21 cellular contexts compared by ENCODE assay signal in genomic region chr2:10271946-10272345, GRCh38. TPM values are rescaled to one million over a fixed set of nuclear protein-coding genes. Genes with fewer than 3 reads are reported as not detected.
A peak's percentile ranks its signal among the peaks of the same experiment; 100 is the strongest.
DNase-seq lines count a peak whose midpoint lies in the region; ATAC-seq and TF ChIP-seq lines count a peak whose summit lies in the region.
"Had no signal": no experiment of that assay in that cellular context is flagged by ENCODE, and none has a peak within 500 bp of the region (broad histone marks: within the 10 kb centered on the region; RNA-seq: fewer than 3 reads in every experiment).

No MANE protein-coding gene starts in this region.

- TF ChIP-seq CTCF in WTC11 (IDR thresholded peaks at IDR 0.05) (no peak), testis (IDR thresholded peaks at IDR 0.05) (no peak), uterus (IDR thresholded peaks at IDR 0.05) (no peak)

- H3K4me1 ChIP-seq in testis (no peaks in the 10 kb centered on the region), uterus (no peaks in the 10 kb centered on the region)
- H3K4me1 ChIP-seq: psoas muscle, thyroid gland had no signal

- 68 to 73% methylated on average over 6 of the region's 6 CpGs for WGBS in testis, 2 donors

- H3K9me3 Mint-ChIP-seq in WTC11 = no peaks in the 10 kb centered on the region
- H3K9me3 Mint-ChIP-seq: GM23338 had no signal

- TF ChIP-seq POLR2A in testis (IDR thresholded peaks at IDR 0.05) = no peak
- no peak for TF ChIP-seq POLR2A in uterus (IDR thresholded peaks at IDR 0.05)

- no peaks in the 10 kb centered on the region for H3K4me1 Mint-ChIP-seq in WTC11

- H3K27ac Mint-ChIP-seq in WTC11 = no peak overlapping the region
- H3K27ac Mint-ChIP-seq: GM23338 had no signal

- H3K4me3 Mint-ChIP-seq in WTC11 = no peak overlapping the region
- H3K4me3 Mint-ChIP-seq: GM23338 had no signal

- H3K27ac ChIP-seq in testis = no peak overlapping the region
- no peak overlapping the region for H3K27ac ChIP-seq in uterus
- H3K27ac ChIP-seq: cardiac muscle cell, dorsolateral prefrontal cortex, psoas muscle, thyroid gland had no signal

- H3K27me3 ChIP-seq in testis (no peaks in the 10 kb centered on the region), uterus (no peaks in the 10 kb centered on the region)
- H3K27me3 ChIP-seq: cardiac muscle cell, dorsolateral prefrontal cortex, thyroid gland had no signal

- H3K4me3 ChIP-seq in testis = no peak overlapping the region
- H3K4me3 ChIP-seq in uterus = no peak overlapping the region
- H3K4me3 ChIP-seq: cardiac muscle cell, dorsolateral prefrontal cortex, GM23338, mucosa of descending colon, psoas muscle, thyroid gland had no signal

- no peaks in the 10 kb centered on the region for H3K27me3 Mint-ChIP-seq in WTC11 (ENCODE audit: low read depth)

- ATAC-seq in WTC11 (no peak), left lobe of liver (no peak), GM21515 (IDR thresholded peaks at IDR 0.05; ENCODE audit: unreplicated experiment) (no peak)
- ATAC-seq: GM23338, mucosa of descending colon, psoas muscle had no signal

- H3K36me3 ChIP-seq in testis (ENCODE audit: low read depth, missing control alignments) (no peaks in the 10 kb centered on the region), uterus (no peaks in the 10 kb centered on the region)
- H3K36me3 ChIP-seq: cardiac muscle cell, thyroid gland had no signal

- DNase-seq in activated CD8-positive, alpha-beta memory T cell treated with anti-CD3 and anti-CD28 coated beads for 24 hours = peak; percentile 35
- DNase-seq in activated CD8-positive, alpha-beta memory T cell treated with anti-CD3 and anti-CD28 coated beads, Interleukin-2, amount 50 U/mL, for 48 hours = no peak
- peak; percentile 0 for DNase-seq in WTC11 (ENCODE audit: low spot score)
- peak; percentile 39 for DNase-seq in left lobe of liver (ENCODE audit: low spot score)
- DNase-seq in testis = peak; percentile 52
- DNase-seq in uterus = no peak
- no peak for DNase-seq in A172 (ENCODE audit: low spot score)
- DNase-seq: activated CD4-positive, alpha-beta T cell treated with anti-CD3 and anti-CD28 coated beads, Interleukin-2, amount 50 U/mL, for 48 hours; activated CD4-positive, CD25-positive, alpha-beta regulatory T cell; amniotic stem cell; COR-L47; NCI-H1105 treated with DMSO at 0.1 percent for 48 hours; NCI-H2081 treated with DMSO at 0.1 percent for 48 hours; stimulated activated naive CD4-positive, alpha-beta T cell; thyroid gland had no signal

- H3K36me3 Mint-ChIP-seq in WTC11 = no peaks in the 10 kb centered on the region

- POLR2A ChIA-PET in WTC11 (lab: Charles Lee) = no interaction called here

- H3K9me3 ChIP-seq in testis = no peaks in the 10 kb centered on the region
- H3K9me3 ChIP-seq in uterus = no peaks in the 10 kb centered on the region
- H3K9me3 ChIP-seq: mucosa of descending colon, psoas muscle, thyroid gland had no signal

- CTCF ChIA-PET in WTC11 (lab: Charles Lee) = no interaction called here

- intact Hi-C loops in testis (cut with DNase I; ENCODE audit: low total_unique reads) (no loop called here), uterus (cut with DNase I; ENCODE audit: low total_unique reads) (no loop called here)

TF ChIP-seq in WTC11, 78 proteins besides CTCF, POLR2A, EP300 and RAD21:
- TF ChIP-seq ZBTB21 (CRISPR knock-in tag; IDR thresholded peaks at IDR 0.05; ENCODE audit: borderline replicate concordance) (no peak), RORB (CRISPR knock-in tag; IDR thresholded peaks at IDR 0.05) (no peak), ZNF219 (CRISPR knock-in tag; IDR thresholded peaks at IDR 0.05; ENCODE audit: borderline replicate concordance) (no peak), EMX1 (CRISPR knock-in tag; IDR thresholded peaks at IDR 0.05) (no peak)
TF ChIP-seq in WTC11: peak in this region for 0.

RNA-seq across cellular contexts. Expression of gene HPCAL1, which starts 30.8 kb away (rescaled TPM):
- total RNA-seq in WTC11 (2021) (10.5 to 12.4 TPM (median 11.8 TPM) in 3 replicates), left lobe of liver (27.5 TPM), testis (100 to 1,000 TPM; 215 to 263 TPM), uterus (100 to 1,000 TPM in 1 of 4 donors, 10 to 100 TPM in 3; 11.1 to 122 (median 48.9) TPM)
- polyA plus RNA-seq in testis (ENCODE audit: insufficient read depth, low read depth, low replicate concordance) = 99.5 TPM
- 101 and 102 TPM in 2 replicates for total RNA-seq in A172 (2014; rRNA removed; shearing (Covaris generic))

Comparison
In these comparisons a context has a peak if more than half of its experiments do, and no peak if none do; other contexts are left out.
1. DNase-seq: peak in activated CD8-positive, alpha-beta memory T cell treated with anti-CD3 and anti-CD28 coated beads for 24 hours (single experiment), WTC11 (single experiment), left lobe of liver (single experiment) and testis (single experiment); none in activated CD8-positive, alpha-beta memory T cell treated with anti-CD3 and anti-CD28 coated beads, Interleukin-2, amount 50 U/mL, for 48 hours (single experiment), uterus (0 of 2) and A172 (single experiment).